In the genomic region with DNA sequence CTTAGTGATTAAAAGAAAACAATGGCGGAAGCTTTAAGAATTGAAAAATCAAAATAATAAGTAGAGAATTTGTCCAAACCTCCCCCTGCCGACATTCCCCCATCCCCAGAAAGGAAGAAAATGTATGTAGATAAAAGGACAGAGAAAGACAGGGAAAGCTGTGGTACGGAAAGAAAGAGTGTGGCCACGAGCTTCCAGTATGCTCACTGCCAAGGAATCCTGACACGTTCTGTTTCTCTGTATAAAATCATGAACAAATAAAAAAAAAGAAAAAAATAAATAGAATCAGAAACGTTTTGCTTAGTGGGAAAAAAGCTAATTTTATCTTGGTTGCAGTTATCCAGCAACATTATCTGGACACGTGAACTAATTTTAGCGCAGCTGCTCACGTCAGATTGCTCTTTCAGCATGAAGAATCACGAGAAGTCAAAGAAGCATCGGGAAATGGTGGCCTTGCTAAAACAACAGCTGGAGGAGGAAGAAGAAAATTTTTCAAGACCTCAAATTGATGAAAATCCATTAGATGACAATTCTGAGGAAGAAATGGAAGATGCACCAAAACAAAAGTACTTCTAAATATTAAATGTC, we compare ENCODE assay signal across 1 cellular context.
TF ChIP-seq lines count a peak whose summit lies in the region.

No MANE protein-coding gene starts in this region.

TF ChIP-seq in HepG2, 621 proteins besides CTCF, POLR2A, EP300 and RAD21:
- TF ChIP-seq SAFB2 (CRISPR knock-in tag; IDR thresholded peaks at IDR 0.05; ENCODE audit: borderline replicate concordance, low read depth), result no peak
- no peak for TF ChIP-seq RFX5 (IDR thresholded peaks at IDR 0.05; ENCODE audit: low read depth, low read length)
- TF ChIP-seq ZMAT3 (CRISPR knock-in tag; conservative IDR thresholded peaks at IDR 0.05), result no peak
- TF ChIP-seq ZNF256 (CRISPR knock-in tag; conservative IDR thresholded peaks at IDR 0.05), result no peak
- TF ChIP-seq ZNF552 (CRISPR knock-in tag; IDR thresholded peaks at IDR 0.05; ENCODE audit: borderline replicate concordance), result no peak
- TF ChIP-seq ZNF549 (CRISPR knock-in tag; IDR thresholded peaks at IDR 0.05), result no peak
- no peak for TF ChIP-seq ZBTB7A (CRISPR knock-in tag; IDR thresholded peaks at IDR 0.05)
- no peak for TF ChIP-seq FOXM1 (CRISPR knock-in tag; IDR thresholded peaks at IDR 0.05)
- TF ChIP-seq, protein P1, sequence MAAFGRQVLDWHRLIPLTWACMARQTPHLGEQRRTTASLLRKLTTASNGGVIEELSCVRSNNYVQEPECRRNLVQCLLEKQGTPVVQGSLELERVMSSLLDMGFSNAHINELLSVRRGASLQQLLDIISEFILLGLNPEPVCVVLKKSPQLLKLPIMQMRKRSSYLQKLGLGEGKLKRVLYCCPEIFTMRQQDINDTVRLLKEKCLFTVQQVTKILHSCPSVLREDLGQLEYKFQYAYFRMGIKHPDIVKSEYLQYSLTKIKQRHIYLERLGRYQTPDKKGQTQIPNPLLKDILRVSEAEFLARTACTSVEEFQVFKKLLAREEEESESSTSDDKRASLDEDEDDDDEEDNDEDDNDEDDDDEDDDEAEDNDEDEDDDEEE (CRISPR knock-in tag; IDR thresholded peaks at IDR 0.05), result no peak
- TF ChIP-seq, protein P2, sequence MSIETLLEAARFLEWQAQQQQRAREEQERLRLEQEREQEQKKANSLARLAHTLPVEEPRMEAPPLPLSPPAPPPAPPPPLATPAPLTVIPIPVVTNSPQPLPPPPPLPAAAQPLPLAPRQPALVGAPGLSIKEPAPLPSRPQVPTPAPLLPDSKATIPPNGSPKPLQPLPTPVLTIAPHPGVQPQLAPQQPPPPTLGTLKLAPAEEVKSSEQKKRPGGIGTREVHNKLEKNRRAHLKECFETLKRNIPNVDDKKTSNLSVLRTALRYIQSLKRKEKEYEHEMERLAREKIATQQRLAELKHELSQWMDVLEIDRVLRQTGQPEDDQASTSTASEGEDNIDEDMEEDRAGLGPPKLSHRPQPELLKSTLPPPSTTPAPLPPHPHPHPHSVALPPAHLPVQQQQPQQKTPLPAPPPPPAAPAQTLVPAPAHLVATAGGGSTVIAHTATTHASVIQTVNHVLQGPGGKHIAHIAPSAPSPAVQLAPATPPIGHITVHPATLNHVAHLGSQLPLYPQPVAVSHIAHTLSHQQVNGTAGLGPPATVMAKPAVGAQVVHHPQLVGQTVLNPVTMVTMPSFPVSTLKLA (IDR thresholded peaks at IDR 0.05), result no peak
- TF ChIP-seq ZNF644 (CRISPR knock-in tag; IDR thresholded peaks at IDR 0.05; ENCODE audit: low read depth), result no peak
TF ChIP-seq in HepG2: peak in this region for 0.
